ENCODE assay signal across 30 cellular contexts in genomic region chr14:89397569-89397968, GRCh38. TPM values are rescaled to one million over a fixed set of nuclear protein-coding genes. Genes with fewer than 3 reads are reported as not detected.
DNase-seq lines count a peak whose midpoint lies in the region; ATAC-seq, FAIRE-seq and TF ChIP-seq lines count a peak whose summit lies in the region.
"Had no signal": no experiment of that assay in that cellular context is flagged by ENCODE, and none has a peak within 500 bp of the region (broad histone marks: within the 10 kb centered on the region; RNA-seq: fewer than 3 reads in every experiment).

No MANE protein-coding gene starts in this region.

- no peak overlapping the region for H3K18ac ChIP-seq in H9 (ENCODE audit: insufficient read length, low read depth, low read length)

- H3K79me2 ChIP-seq in H9 (ENCODE audit: insufficient read depth, low read length), result peaks cover 78% of the 10 kb centered on the region

- no peaks in the 10 kb centered on the region for H3K27me3 ChIP-seq in H9 (ENCODE audit: insufficient read depth, low read length)
- H3K27me3 ChIP-seq: brain microvascular endothelial cell, right atrium auricular region, spleen, tibial nerve had no signal

- FAIRE-seq in D721Med (lab: Jason Lieb, UNC), result no peak
- FAIRE-seq: GM12891, H54, HTR-8/SVneo, K562 had no signal

- no peak overlapping the region for H3K56ac ChIP-seq in H9 (ENCODE audit: insufficient read length, low read depth, low read length)

- no peak overlapping the region for H2BK120ac ChIP-seq in H9 (ENCODE audit: low read depth, low read length, poor library complexity, severe bottlenecking)

- CTCF ChIA-PET in activated naive CD4-positive, alpha-beta T cell treated with anti-CD3 and anti-CD28 coated beads, Interleukin-2, amount 10 ng/mL, durations not matched to agents 7 days and 5 days (lab: Charles Lee), result interaction anchor here (1.1 kb wide), 1 partner anchor 221 kb away, joined by 3 read pairs; no protein-coding TSS in a partner anchor

- no peak overlapping the region for H2AK5ac ChIP-seq in H9 (ENCODE audit: insufficient read length, low read length)

- TF ChIP-seq CTCF in H9 (conservative IDR thresholded peaks at IDR 0.05) (no peak), D721Med (IDR thresholded peaks at IDR 0.05; ENCODE audit: insufficient read depth, missing control alignments) (no peak)

- no peaks in the 10 kb centered on the region for H3K23me2 ChIP-seq in H9 (ENCODE audit: insufficient read length, low read depth, low read length, poor library complexity, severe bottlenecking)

- no peak overlapping the region for H3K23ac ChIP-seq in H9 (ENCODE audit: insufficient read length, low read depth, low read length)

- peaks cover 81% of the 10 kb centered on the region for H3K4me1 Mint-ChIP-seq in activated naive CD4-positive, alpha-beta T cell treated with anti-CD3 and anti-CD28 coated beads, Interleukin-2, amount 50 U/mL, for 24 hours
- H3K4me1 Mint-ChIP-seq in activated naive CD4-positive, alpha-beta T cell treated with anti-CD3 and anti-CD28 coated beads, Interleukin-2, amount 10 ng/mL, durations not matched to agents 7 days and 5 days, result peaks cover 16% of the 10 kb centered on the region
- H3K4me1 Mint-ChIP-seq in H9, result peaks cover 56 to 69% of the 10 kb centered on the region in 2 experiments
- peaks cover 81% of the 10 kb centered on the region for H3K4me1 Mint-ChIP-seq in dendritic cell treated with granulocyte-macrophage colony-stimulating factor and Interleukin-4, amounts not matched to agents 40 ng/mL and 50 ng/mL, for 4 days (ENCODE audit: low read depth)
- peaks cover 68% of the 10 kb centered on the region for H3K4me1 Mint-ChIP-seq in stimulated activated memory B cell treated with anti-CD40 and anti-IgM and Interleukin-4, amounts not matched to agents 10 μg/mL and 1 μg/mL and 100 μg/mL, for 72 hours

- H3K4me3 Mint-ChIP-seq in activated naive CD4-positive, alpha-beta T cell treated with anti-CD3 and anti-CD28 coated beads, Interleukin-2, amount 50 U/mL, for 24 hours, result no peak overlapping the region
- no peak overlapping the region for H3K4me3 Mint-ChIP-seq in activated naive CD4-positive, alpha-beta T cell treated with anti-CD3 and anti-CD28 coated beads, Interleukin-2, amount 10 ng/mL, durations not matched to agents 7 days and 5 days
- H3K4me3 Mint-ChIP-seq in H9, result no peak overlapping the region
- H3K4me3 Mint-ChIP-seq in dendritic cell treated with granulocyte-macrophage colony-stimulating factor and Interleukin-4, amounts not matched to agents 40 ng/mL and 50 ng/mL, for 4 days, result no peak overlapping the region
- no peak overlapping the region for H3K4me3 Mint-ChIP-seq in stimulated activated memory B cell treated with anti-CD40 and anti-IgM and Interleukin-4, amounts not matched to agents 10 μg/mL and 1 μg/mL and 100 μg/mL, for 72 hours
- H3K4me3 Mint-ChIP-seq: immature natural killer cell, neural crest cell had no signal

- no peaks in the 10 kb centered on the region for H3K9me3 ChIP-seq in H9 (ENCODE audit: control insufficient read depth, low read depth, low read length)
- H3K9me3 ChIP-seq: right atrium auricular region, spleen, tibial nerve had no signal

- H3K36me3 Mint-ChIP-seq in activated naive CD4-positive, alpha-beta T cell treated with anti-CD3 and anti-CD28 coated beads, Interleukin-2, amount 50 U/mL, for 24 hours, result peaks cover 17% of the 10 kb centered on the region
- H3K36me3 Mint-ChIP-seq in activated naive CD4-positive, alpha-beta T cell treated with anti-CD3 and anti-CD28 coated beads, Interleukin-2, amount 10 ng/mL, durations not matched to agents 7 days and 5 days, result peaks cover 39% of the 10 kb centered on the region
- H3K36me3 Mint-ChIP-seq in H9 (ENCODE audit: insufficient read depth in 1 of 3, low read depth in 3 of 3), result peaks cover 16 to 40% (median 17%) of the 10 kb centered on the region in 3 experiments; a peak in 5 of 7 replicates
- H3K36me3 Mint-ChIP-seq in dendritic cell treated with granulocyte-macrophage colony-stimulating factor and Interleukin-4, amounts not matched to agents 40 ng/mL and 50 ng/mL, for 4 days (ENCODE audit: low read depth), result peaks cover 61% of the 10 kb centered on the region
- peaks cover 49% of the 10 kb centered on the region for H3K36me3 Mint-ChIP-seq in stimulated activated memory B cell treated with anti-CD40 and anti-IgM and Interleukin-4, amounts not matched to agents 10 μg/mL and 1 μg/mL and 100 μg/mL, for 72 hours

- no peak for ATAC-seq in stimulated activated memory B cell treated with anti-CD40 and anti-IgM and Interleukin-4, amounts not matched to agents 10 μg/mL and 1 μg/mL and 100 μg/mL, for 72 hours
- ATAC-seq in HG03139 (IDR thresholded peaks at IDR 0.05; ENCODE audit: unreplicated experiment), result no peak
- ATAC-seq: K562, Panc1 had no signal

- H2AFZ ChIP-seq in H9 (ENCODE audit: low read length), result no peak overlapping the region

- H2BK5ac ChIP-seq in H9 (ENCODE audit: insufficient read length, low read length), result no peak overlapping the region

- H4K91ac ChIP-seq in H9 (ENCODE audit: insufficient read length, low read depth, low read length), result no peak overlapping the region

- no peak overlapping the region for H3K4ac ChIP-seq in H9 (ENCODE audit: low read depth, low read length)

- no peaks in the 10 kb centered on the region for H3K9me3 Mint-ChIP-seq in activated naive CD4-positive, alpha-beta T cell treated with anti-CD3 and anti-CD28 coated beads, Interleukin-2, amount 50 U/mL, for 24 hours
- H3K9me3 Mint-ChIP-seq in activated naive CD4-positive, alpha-beta T cell treated with anti-CD3 and anti-CD28 coated beads, Interleukin-2, amount 10 ng/mL, durations not matched to agents 7 days and 5 days, result no peaks in the 10 kb centered on the region
- no peaks in the 10 kb centered on the region for H3K9me3 Mint-ChIP-seq in H9
- peaks cover 3% of the 10 kb centered on the region for H3K9me3 Mint-ChIP-seq in dendritic cell treated with granulocyte-macrophage colony-stimulating factor and Interleukin-4, amounts not matched to agents 40 ng/mL and 50 ng/mL, for 4 days
- peaks cover 2% of the 10 kb centered on the region for H3K9me3 Mint-ChIP-seq in stimulated activated memory B cell treated with anti-CD40 and anti-IgM and Interleukin-4, amounts not matched to agents 10 μg/mL and 1 μg/mL and 100 μg/mL, for 72 hours
- H3K9me3 Mint-ChIP-seq: immature natural killer cell had no signal

- H4K5ac ChIP-seq in H9 (ENCODE audit: insufficient read length, low read depth, low read length), result no peak overlapping the region

- intact Hi-C loops in dendritic cell treated with granulocyte-macrophage colony-stimulating factor and Interleukin-4, amounts not matched to agents 40 ng/mL and 50 ng/mL, for 4 days (cut with micrococcal nuclease), result loop anchor here (10.0 kb wide), 1 partner anchor 223 kb away; no protein-coding TSS in a partner anchor

- no peak overlapping the region for H2BK12ac ChIP-seq in H9 (ENCODE audit: insufficient read length, low read depth, low read length)

- H3K14ac ChIP-seq in H9 (ENCODE audit: insufficient read depth, low read length), result peak overlapping the region; percentile 21; the same call in 1 of the 2 replicates

- peaks cover 12% of the 10 kb centered on the region; the same call in 1 of the 2 replicates for H3K4me1 ChIP-seq in H9 (ENCODE audit: insufficient read depth, low read length)

- H4K20me1 ChIP-seq in H9 (ENCODE audit: control insufficient read depth, insufficient read depth, insufficient read length), result no peaks in the 10 kb centered on the region

- H3K27ac ChIP-seq in H9 (ENCODE audit: insufficient read length, low read depth, low read length), result no peak overlapping the region
- H3K27ac ChIP-seq: brain microvascular endothelial cell, right atrium auricular region, tibial nerve, VCaP had no signal

- peak overlapping the region; percentile 13 for H3K27ac Mint-ChIP-seq in activated naive CD4-positive, alpha-beta T cell treated with anti-CD3 and anti-CD28 coated beads, Interleukin-2, amount 50 U/mL, for 24 hours
- no peak overlapping the region for H3K27ac Mint-ChIP-seq in activated naive CD4-positive, alpha-beta T cell treated with anti-CD3 and anti-CD28 coated beads, Interleukin-2, amount 10 ng/mL, durations not matched to agents 7 days and 5 days
- H3K27ac Mint-ChIP-seq in H9, result peak overlapping the region; percentile 54 to 78 (median 59); a peak in 4 of 7 replicates
- H3K27ac Mint-ChIP-seq in dendritic cell treated with granulocyte-macrophage colony-stimulating factor and Interleukin-4, amounts not matched to agents 40 ng/mL and 50 ng/mL, for 4 days, result peak overlapping the region; percentile 25
- H3K27ac Mint-ChIP-seq in stimulated activated memory B cell treated with anti-CD40 and anti-IgM and Interleukin-4, amounts not matched to agents 10 μg/mL and 1 μg/mL and 100 μg/mL, for 72 hours, result peak overlapping the region; percentile 26

- no peak overlapping the region for H4K8ac ChIP-seq in H9 (replicated peaks; ENCODE audit: insufficient read length, low read depth, low read length)

- no peak overlapping the region for H3K9ac ChIP-seq in H9 (ENCODE audit: extremely low read depth, insufficient read length, low read length)

- peaks cover 10% of the 10 kb centered on the region for H3K79me1 ChIP-seq in H9 (ENCODE audit: insufficient read depth, low read depth, low read length, poor library complexity, severe bottlenecking)

- no peak for DNase-seq in activated naive CD4-positive, alpha-beta T cell treated with anti-CD3 and anti-CD28 coated beads, Interleukin-2, amount 10 ng/mL, durations not matched to agents 7 days and 5 days
- no peak for DNase-seq in H9
- DNase-seq in foreskin melanocyte, result no peak
- no peak for DNase-seq in D721Med (ENCODE audit: insufficient read length, low spot score)
- DNase-seq: activated CD4-positive, alpha-beta T cell treated with anti-CD3 and anti-CD28 coated beads for 48 hours; activated naive CD4-positive, alpha-beta T cell; brain microvascular endothelial cell; hippocampal formation; immature natural killer cell; left cardiac atrium; NCI-H1105 treated with DMSO at 0.1 percent for 48 hours; NCI-H187 treated with DMSO at 0.1 percent for 48 hours; NCI-H524 treated with DMSO at 0.1 percent for 48 hours; SHP77; spleen; stimulated activated CD8-positive, alpha-beta memory T cell treated with anti-CD3 and anti-CD28 coated beads, Interleukin-4, amount 100 ng/mL, for 48 hours; T1000 had no signal

- no peak overlapping the region for H2BK15ac ChIP-seq in H9 (ENCODE audit: low read depth, low read length)

- H2BK20ac ChIP-seq in H9 (ENCODE audit: low read depth, low read length, poor library complexity, severe bottlenecking), result no peak overlapping the region

- H3K27me3 Mint-ChIP-seq in activated naive CD4-positive, alpha-beta T cell treated with anti-CD3 and anti-CD28 coated beads, Interleukin-2, amount 50 U/mL, for 24 hours, result no peaks in the 10 kb centered on the region
- H3K27me3 Mint-ChIP-seq in activated naive CD4-positive, alpha-beta T cell treated with anti-CD3 and anti-CD28 coated beads, Interleukin-2, amount 10 ng/mL, durations not matched to agents 7 days and 5 days, result no peaks in the 10 kb centered on the region
- no peaks in the 10 kb centered on the region for H3K27me3 Mint-ChIP-seq in H9 (ENCODE audit: low read depth)
- no peaks in the 10 kb centered on the region for H3K27me3 Mint-ChIP-seq in dendritic cell treated with granulocyte-macrophage colony-stimulating factor and Interleukin-4, amounts not matched to agents 40 ng/mL and 50 ng/mL, for 4 days
- H3K27me3 Mint-ChIP-seq in stimulated activated memory B cell treated with anti-CD40 and anti-IgM and Interleukin-4, amounts not matched to agents 10 μg/mL and 1 μg/mL and 100 μg/mL, for 72 hours, result no peaks in the 10 kb centered on the region

- H3K4me2 ChIP-seq in H9 (ENCODE audit: insufficient read depth, insufficient read length, low read length), result no peak overlapping the region

- WGBS in H9 (ENCODE audit: extremely low coverage, insufficient read length, low lambda C conversion rate), result no CpG with 5 or more reads among the region's 2 CpGs

- no peak overlapping the region for H3T11ph ChIP-seq in H9 (ENCODE audit: low read length)

RNA-seq across cellular contexts. Expression of gene FOXN3, which starts 19.5 kb away (rescaled TPM):
- 114 and 125 TPM in 2 replicates for total RNA-seq in H9 (2021)
